ENCODE assay signal across 11 cellular contexts in the genomic region with DNA sequence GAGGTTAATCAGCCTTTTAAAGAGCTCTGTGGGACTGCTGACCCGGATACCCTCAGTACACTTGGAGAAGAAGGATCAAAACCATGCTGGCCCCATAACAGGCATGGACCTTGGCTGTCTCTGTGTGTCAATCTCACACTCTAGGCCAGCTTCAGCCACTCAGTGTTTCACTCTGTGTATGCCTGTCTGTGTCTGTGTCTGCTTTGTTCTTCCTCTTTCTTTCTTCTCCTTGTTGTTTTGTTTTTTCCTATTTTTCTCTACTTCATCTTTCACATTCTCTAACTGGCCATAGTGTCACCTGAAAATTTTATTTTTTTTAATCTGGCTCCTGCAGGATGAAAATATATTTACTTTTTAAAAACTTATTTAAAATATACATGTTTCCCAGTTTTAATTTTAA. TPM values are rescaled to one million over a fixed set of nuclear protein-coding genes. Genes with fewer than 3 reads are reported as not detected.
DNase-seq lines count a peak whose midpoint lies in the region; ATAC-seq, FAIRE-seq and TF ChIP-seq lines count a peak whose summit lies in the region.
"Had no signal": no experiment of that assay in that cellular context is flagged by ENCODE, and none has a peak within 500 bp of the region (broad histone marks: within the 10 kb centered on the region; RNA-seq: fewer than 3 reads in every experiment).

No MANE protein-coding gene starts in this region.

- peak; percentile 77 for ATAC-seq in SK-N-SH treated with all-trans-retinoic acid at 6 μM for 48 hours
- ATAC-seq in left lobe of liver, result peak; percentile 67
- ATAC-seq: stimulated activated naive CD8-positive, alpha-beta T cell treated with anti-CD3 and anti-CD28 coated beads, Interleukin-15, Interleukin-2, amounts not matched to agents 100 U/mL and 50 U/mL, for 24 hours had no signal

- peak overlapping the region; percentile 56 for H3K4me2 ChIP-seq in smooth muscle cell

- H3K36me3 ChIP-seq in smooth muscle cell (ENCODE audit: low read depth), result no peaks in the 10 kb centered on the region
- no peaks in the 10 kb centered on the region for H3K36me3 ChIP-seq in kidney (ENCODE audit: control insufficient read depth in 1 of 2, insufficient read depth in 2 of 2, low read length in 2 of 2)

- no peaks in the 10 kb centered on the region for H4K20me1 ChIP-seq in smooth muscle cell (ENCODE audit: low read depth)

- no peak overlapping the region for H3K4me3 ChIP-seq in smooth muscle cell
- no peak overlapping the region for H3K4me3 ChIP-seq in kidney (ENCODE audit: low read length in 2 of 2)
- H3K4me3 ChIP-seq: MG63 had no signal

- H3K9ac ChIP-seq in smooth muscle cell (ENCODE audit: low read depth) (no peak overlapping the region), kidney (ENCODE audit: low read length in 2 of 2) (no peak overlapping the region)

- TF ChIP-seq CTCF in smooth muscle cell (IDR thresholded peaks at IDR 0.05; ENCODE audit: borderline replicate concordance, insufficient read depth, poor library complexity, severe bottlenecking) (no peak), kidney (IDR thresholded peaks at IDR 0.05; ENCODE audit: borderline replicate concordance, extremely low read depth, insufficient read depth) (no peak)

- peak; percentile 14 for DNase-seq in HK-2 (ENCODE audit: unreplicated experiment)
- no peak for DNase-seq in left lobe of liver (ENCODE audit: low spot score)
- DNase-seq in smooth muscle cell (lab: John Stamatoyannopoulos, UW; ENCODE audit: unreplicated experiment), result no peak
- no peak for DNase-seq in stimulated activated CD8-positive, alpha-beta memory T cell treated with anti-CD3 and anti-CD28 coated beads, Interleukin-4, amount 100 ng/mL, for 48 hours
- DNase-seq in kidney, result no peak
- no peak for DNase-seq in activated CD8-positive, alpha-beta memory T cell treated with anti-CD3 and anti-CD28 coated beads, Interleukin-2, amount 50 U/mL, for 4 hours
- DNase-seq: activated CD4-positive, alpha-beta T cell treated with anti-CD3 and anti-CD28 coated beads for 48 hours; activated gamma-delta T cell; MG63 had no signal

- no peaks in the 10 kb centered on the region for H3K79me2 ChIP-seq in smooth muscle cell (ENCODE audit: low read depth)

- H3K9me3 ChIP-seq in smooth muscle cell (replicated peaks; ENCODE audit: low read depth), result no peaks in the 10 kb centered on the region
- no peaks in the 10 kb centered on the region for H3K9me3 ChIP-seq in kidney (ENCODE audit: control insufficient read depth in 1 of 2, low read length in 2 of 2)

- H3K4me1 ChIP-seq in smooth muscle cell (ENCODE audit: low read depth) (peaks cover 6% of the 10 kb centered on the region), kidney (ENCODE audit: control insufficient read depth in 1 of 2, insufficient read depth in 1 of 2, low read depth in 1 of 2, low read length in 2 of 2) (no peaks in the 10 kb centered on the region)

- intact Hi-C loops in kidney (cut with DNase I), result loop anchor here (10.0 kb wide), 1 partner anchor 80 kb away; no protein-coding TSS in a partner anchor

- 81% methylated on average over 1 of the region's 1 CpG for WGBS in smooth muscle cell (ENCODE audit: low lambda C conversion rate)

- no peak for FAIRE-seq in kidney (lab: Jason Lieb, UNC)

- no peaks in the 10 kb centered on the region for H3K27me3 ChIP-seq in smooth muscle cell (ENCODE audit: low read depth)
- H3K27me3 ChIP-seq: MG63 had no signal

- H2AFZ ChIP-seq in smooth muscle cell (ENCODE audit: low read depth), result peak overlapping the region; percentile 35

- H3F3A ChIP-seq in smooth muscle cell (ENCODE audit: low read depth), result no peaks in the 10 kb centered on the region

- H3K27ac ChIP-seq in smooth muscle cell (ENCODE audit: low read depth) (no peak overlapping the region), kidney (ENCODE audit: low read depth in 2 of 2, low read length in 2 of 2) (no peak overlapping the region)

TF ChIP-seq in SK-N-SH treated with all-trans-retinoic acid at 6 μM for 48 hours, 23 proteins besides CTCF, POLR2A, EP300 and RAD21:
- TF ChIP-seq ZNF70 (CRISPR knock-in tag; IDR thresholded peaks at IDR 0.05) (no peak), CSDC2 (CRISPR knock-in tag; IDR thresholded peaks at IDR 0.05) (no peak)

RNA-seq across cellular contexts. Expression of a gene that starts 51.1 kb away (rescaled TPM):
- total RNA-seq in left lobe of liver, result 120 TPM
- total RNA-seq in smooth muscle cell, result 268 TPM in 2 replicates
- 202 and 247 TPM in 2 replicates for polyA plus RNA-seq in smooth muscle cell
- 90.3 TPM for total RNA-seq in kidney
- 84.0 TPM for polyA plus RNA-seq in kidney (ENCODE audit: insufficient read depth, low read depth, low replicate concordance)

RNA-seq across cellular contexts. Expression of a gene that starts 51.4 kb away (rescaled TPM):
- total RNA-seq in left lobe of liver (30.0 TPM), smooth muscle cell (155 and 166 TPM in 2 replicates), kidney (70.5 TPM)
- polyA plus RNA-seq in smooth muscle cell (34.0 and 44.1 TPM in 2 replicates), kidney (ENCODE audit: insufficient read depth, low read depth, low replicate concordance) (48.2 TPM)
